Comparison of ENCODE assay signal across 13 cellular contexts in the genomic region with DNA sequence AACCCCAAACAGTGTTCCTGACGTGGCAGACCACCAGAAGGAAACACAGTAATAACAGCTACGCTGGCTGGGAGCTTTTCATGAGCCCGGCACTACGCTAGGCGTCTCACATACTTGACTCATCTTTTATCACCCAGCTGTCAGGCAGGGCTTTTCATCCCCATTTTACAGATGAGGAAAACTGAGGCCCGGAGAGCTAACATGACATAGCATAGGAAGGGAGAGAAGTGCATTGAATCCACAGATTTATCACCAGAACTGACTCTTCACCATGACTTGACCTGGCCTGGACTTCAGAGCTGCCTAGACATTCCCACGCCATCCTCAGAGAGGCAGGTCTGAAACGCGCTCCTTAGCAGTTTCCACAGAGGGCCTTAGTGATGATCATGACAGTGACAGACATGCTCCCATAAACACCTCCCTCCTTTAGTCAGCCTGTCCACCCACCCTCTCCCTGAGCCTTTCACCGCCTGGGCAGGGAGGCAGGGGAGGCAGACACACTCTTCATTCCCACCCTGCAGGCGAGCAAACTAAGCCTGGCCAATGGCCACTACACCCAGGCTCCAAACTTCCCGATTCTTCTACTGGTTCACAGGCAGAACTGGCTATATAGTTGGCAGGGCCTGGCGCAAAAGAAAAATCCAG. TPM values are rescaled to one million over a fixed set of nuclear protein-coding genes. Genes with fewer than 3 reads are reported as not detected.
DNase-seq lines count a peak whose midpoint lies in the region; ATAC-seq, FAIRE-seq and TF ChIP-seq lines count a peak whose summit lies in the region.
"Had no signal": no experiment of that assay in that cellular context is flagged by ENCODE, and none has a peak within 500 bp of the region (broad histone marks: within the 10 kb centered on the region; RNA-seq: fewer than 3 reads in every experiment).

No MANE protein-coding gene starts in this region.

- H3K36me3 ChIP-seq in HepG2 (replicated peaks in 1 of 2; ENCODE audit: control insufficient read depth in 1 of 2, insufficient read depth in 2 of 2, low read length in 2 of 2) (peaks cover 22 to 59% of the 10 kb centered on the region in 2 experiments; a peak in 4 of 5 replicates), right lobe of liver (no peaks in the 10 kb centered on the region), H1 (ENCODE audit: control insufficient read depth in 2 of 4, insufficient read depth in 4 of 4, low read length in 3 of 4) (peaks cover 4 to 15% (median 12%) of the 10 kb centered on the region in 4 experiments; a peak in 5 of 8 replicates), upper lobe of right lung (peaks cover 28% of the 10 kb centered on the region)

- FAIRE-seq in HepG2 (lab: Jason Lieb, UNC) (no peak), H1 (lab: Jason Lieb, UNC) (no peak)
- FAIRE-seq: A204.1, H54 had no signal

- H4K20me1 ChIP-seq in HepG2 (ENCODE audit: insufficient read depth, low read length) (no peaks in the 10 kb centered on the region), H1 (replicated peaks in 1 of 2; ENCODE audit: control insufficient read depth in 1 of 2, insufficient read depth in 2 of 2, low read length in 2 of 2) (peaks cover 0 to 2% of the 10 kb centered on the region in 2 experiments)

- no peak overlapping the region for H2BK15ac ChIP-seq in H1 (ENCODE audit: low read length)

- no peaks in the 10 kb centered on the region for H3K9me3 Mint-ChIP-seq in activated T-helper 17 cell treated with anti-CD3 and anti-CD28 coated beads, Interleukin-2, amount 50 U/mL, for 72 hours
- H3K9me3 Mint-ChIP-seq: CD4-positive, CD25-positive, alpha-beta regulatory T cell had no signal

- no peaks in the 10 kb centered on the region for H3K4me1 Mint-ChIP-seq in activated T-helper 17 cell treated with anti-CD3 and anti-CD28 coated beads, Interleukin-2, amount 50 U/mL, for 72 hours

- H3K9ac ChIP-seq in HepG2 (ENCODE audit: insufficient read depth, low read depth, low read length), result no peak overlapping the region
- H3K9ac ChIP-seq in H1 (replicated peaks in 1 of 4; ENCODE audit: extremely low read depth in 1 of 4, low read depth in 3 of 4, low read length in 3 of 4), result no peak overlapping the region

- ATAC-seq in HepG2 (no peak), right lobe of liver (no peak), upper lobe of right lung (no peak), HG03159 (IDR thresholded peaks at IDR 0.05; ENCODE audit: unreplicated experiment) (no peak)
- ATAC-seq in activated T-helper 17 cell treated with anti-CD3 and anti-CD28 coated beads, Interleukin-2, amount 50 U/mL, for 72 hours (replicated peaks), result no peak

- no peak overlapping the region for H3K4me3 Mint-ChIP-seq in activated T-helper 17 cell treated with anti-CD3 and anti-CD28 coated beads, Interleukin-2, amount 50 U/mL, for 72 hours
- H3K4me3 Mint-ChIP-seq: CD4-positive, CD25-positive, alpha-beta regulatory T cell had no signal

- H3K23ac ChIP-seq in H1 (ENCODE audit: insufficient read length), result no peak overlapping the region

- H4K5ac ChIP-seq in H1 (ENCODE audit: insufficient read length, low read depth, low read length), result no peak overlapping the region

- in situ Hi-C loops in HepG2 (cut with HindIII; ENCODE audit: extremely low pct_ligation_motif_present, low pct_unique_long_range_greater_than_20kb), result loop anchor here (5.0 to 10.0 kb wide), 2 partner anchors 448 to 475 kb away; no protein-coding TSS in a partner anchor

- H3K79me1 ChIP-seq in H1 (ENCODE audit: low read depth, low read length), result no peaks in the 10 kb centered on the region

- TF ChIP-seq RAD21 in HepG2 (CRISPR knock-in tag; IDR thresholded peaks at IDR 0.05) (no peak), H1 (IDR thresholded peaks at IDR 0.05 in 1 of 2, conservative IDR thresholded peaks at IDR 0.05 in 1 of 2; ENCODE audit: low read depth in 2 of 2, low read length in 2 of 2) (no peak)

- H3K27me3 Mint-ChIP-seq in activated T-helper 17 cell treated with anti-CD3 and anti-CD28 coated beads, Interleukin-2, amount 50 U/mL, for 72 hours, result no peaks in the 10 kb centered on the region
- H3K27me3 Mint-ChIP-seq: CD4-positive, CD25-positive, alpha-beta regulatory T cell had no signal

- intact Hi-C loops in HepG2 (cut with micrococcal nuclease; ENCODE audit: unreplicated experiment) (no loop called here), right lobe of liver (cut with DNase I) (loop anchor here (10.0 kb wide), 1 partner anchor 445 kb away; no protein-coding TSS in a partner anchor), upper lobe of right lung (cut with DNase I) (loop anchor here (10.0 kb wide), 1 partner anchor 445 kb away; no protein-coding TSS in a partner anchor)

- no peak overlapping the region for H3K14ac ChIP-seq in H1 (ENCODE audit: insufficient read length)

- no peak overlapping the region for H3K56ac ChIP-seq in H1 (replicated peaks; ENCODE audit: insufficient read length, low read depth, low read length)

- H3K4me2 ChIP-seq in HepG2 (ENCODE audit: low read depth, low read length) (no peak overlapping the region), H1 (ENCODE audit: insufficient read depth in 1 of 2, low read depth in 2 of 2, low read length in 2 of 2) (no peak overlapping the region)

- H3K27ac ChIP-seq in HepG2 (ENCODE audit: extremely low read length, insufficient read depth, low read length) (no peak overlapping the region), right lobe of liver (no peak overlapping the region), H1 (ENCODE audit: low read depth, low read length) (no peak overlapping the region), upper lobe of right lung (no peak overlapping the region)

- 95% methylated on average over 13 of the region's 13 CpGs for WGBS in HepG2 (ENCODE audit: low lambda C conversion rate)
- WGBS in right lobe of liver (ENCODE audit: insufficient coverage, low coverage, low lambda C conversion rate, missing lambda C conversion rate), result 98% methylated on average over 9 of the region's 13 CpGs
- 92% methylated on average over 13 of the region's 13 CpGs; no CpG with 5 or more reads in 1 of the 2 experiments for WGBS in H1 (ENCODE audit: extremely low coverage in 1 of 2, insufficient coverage in 1 of 2, insufficient read length in 1 of 2, insufficient replicate concordance in 2 of 2, low coverage in 1 of 2, low lambda C conversion rate in 2 of 2, missing lambda C conversion rate in 1 of 2), 2 experiments

- DNase-seq in HepG2 (ENCODE audit: low spot score), result no peak
- no peak for DNase-seq in right lobe of liver
- DNase-seq in H1 (ENCODE audit: low read depth in 1 of 2, low spot score in 2 of 2), result no peak
- DNase-seq in upper lobe of right lung, result peak; percentile 35
- DNase-seq in NCI-H345 treated with DMSO at 0.1 percent for 48 hours (lab: John Stamatoyannopoulos, UW; ENCODE audit: unreplicated experiment), result no peak
- no peak for DNase-seq in stimulated activated CD4-positive, alpha-beta T cell treated with anti-CD3 and anti-CD28 coated beads, Interleukin-15, amount 100 ng/mL, for 24 hours
- DNase-seq: CD4-positive, CD25-positive, alpha-beta regulatory T cell; DMS53; GF-D8 had no signal

- H2AFZ ChIP-seq in HepG2 (ENCODE audit: low read length) (no peak overlapping the region), H1 (ENCODE audit: low read length) (no peak overlapping the region)

- H3K18ac ChIP-seq in H1 (ENCODE audit: extremely low read depth, low read length), result no peak overlapping the region

- H3K4ac ChIP-seq in H1 (replicated peaks; ENCODE audit: insufficient read length, low read depth, low read length), result no peak overlapping the region

- no TSS peak for BruUV-seq in HepG2 (replicated peaks; lab: Mats Ljungman, UMichigan)

- H4K91ac ChIP-seq in H1 (replicated peaks; ENCODE audit: insufficient read length, low read length), result no peak overlapping the region

- H3K9me3 ChIP-seq in HepG2 (ENCODE audit: low read length) (no peaks in the 10 kb centered on the region), right lobe of liver (no peaks in the 10 kb centered on the region), H1 (ENCODE audit: insufficient read depth in 2 of 2, low read depth in 1 of 2, low read length in 1 of 2) (no peaks in the 10 kb centered on the region), upper lobe of right lung (no peaks in the 10 kb centered on the region)

- no peaks in the 10 kb centered on the region for H3K23me2 ChIP-seq in H1 (ENCODE audit: low read depth, low read length)

- H2AK5ac ChIP-seq in H1 (ENCODE audit: low read depth, low read length), result no peak overlapping the region

- H2BK12ac ChIP-seq in H1 (ENCODE audit: low read depth, low read length), result no peak overlapping the region

- H3K4me1 ChIP-seq in HepG2 (ENCODE audit: insufficient read depth, low read length) (no peaks in the 10 kb centered on the region), right lobe of liver (no peaks in the 10 kb centered on the region), H1 (replicated peaks in 1 of 4; ENCODE audit: control insufficient read depth in 3 of 4, insufficient read depth in 4 of 4, low read length in 3 of 4) (peaks cover 0 to 2% (median 0%) of the 10 kb centered on the region in 4 experiments; a peak in 1 of 7 replicates), upper lobe of right lung (no peaks in the 10 kb centered on the region)

- CTCF ChIA-PET in HepG2 (lab: Yijun Ruan, JAX; ENCODE audit: low intra/inter-chr PET ratio, low total read pairs), result no interaction called here
- CTCF ChIA-PET in H1 (lab: Charles Lee; ENCODE audit: partially characterized antibody), result interaction anchor here (0.5 to 2.8 kb wide), 18 partner anchors 10 to 465 kb away, joined by 3 to 21 read pairs (median 3); no protein-coding TSS in a partner anchor

- peak overlapping the region; percentile 24 for H3K27ac Mint-ChIP-seq in activated T-helper 17 cell treated with anti-CD3 and anti-CD28 coated beads, Interleukin-2, amount 50 U/mL, for 72 hours

- no peak for TF ChIP-seq POLR2A in HepG2 (IDR thresholded peaks at IDR 0.05; ENCODE audit: insufficient read depth in 1 of 2, low read depth in 2 of 2, low read length in 2 of 2)
- no peak for TF ChIP-seq POLR2A in right lobe of liver (IDR thresholded peaks at IDR 0.05)
- TF ChIP-seq POLR2A in H1 (IDR thresholded peaks at IDR 0.05; ENCODE audit: control extremely low read depth in 1 of 2, low read depth in 2 of 2, low read length in 2 of 2), result no peak

- no peak overlapping the region for H2BK5ac ChIP-seq in H1 (ENCODE audit: low read depth, low read length)

- POLR2A ChIA-PET in HepG2 (lab: Yijun Ruan, JAX) (no interaction called here), H1 (lab: Charles Lee; ENCODE audit: partially characterized antibody) (interaction anchor here (1.5 kb wide), 1 partner anchor 484 kb away, joined by 4 read pairs; no protein-coding TSS in a partner anchor)

- no peak for TF ChIP-seq CTCF in HepG2 (CRISPR knock-in tag; IDR thresholded peaks at IDR 0.05)
- no peak for TF ChIP-seq CTCF in right lobe of liver (IDR thresholded peaks at IDR 0.05)
- no peak for TF ChIP-seq CTCF in H1 (IDR thresholded peaks at IDR 0.05; ENCODE audit: control extremely low read depth in 1 of 3, insufficient read depth in 1 of 3, low read depth in 1 of 3, low read length in 3 of 3)
- no peak for TF ChIP-seq CTCF in upper lobe of right lung (IDR thresholded peaks at IDR 0.05)

- H3K4me3 ChIP-seq in HepG2 (replicated peaks in 1 of 3; ENCODE audit: insufficient read depth in 1 of 3, low read depth in 2 of 3, low read length in 3 of 3), result no peak overlapping the region
- no peak overlapping the region for H3K4me3 ChIP-seq in right lobe of liver
- H3K4me3 ChIP-seq in H1 (ENCODE audit: extremely low read depth in 1 of 4, insufficient read depth in 2 of 4, low read depth in 3 of 4, low read length in 4 of 4), result no peak overlapping the region
- H3K4me3 ChIP-seq in upper lobe of right lung, result no peak overlapping the region

- H4K8ac ChIP-seq in H1 (ENCODE audit: extremely low read depth, insufficient read depth, low read length), result peak overlapping the region; percentile 57; the same call in 1 of the 2 replicates

- H3K79me2 ChIP-seq in HepG2 (ENCODE audit: insufficient read depth, low read length), result no peaks in the 10 kb centered on the region
- no peaks in the 10 kb centered on the region for H3K79me2 ChIP-seq in H1 (ENCODE audit: control insufficient read depth in 1 of 2, insufficient read depth in 2 of 2, low read length in 2 of 2)

- peaks cover 91% of the 10 kb centered on the region for H3K36me3 Mint-ChIP-seq in activated T-helper 17 cell treated with anti-CD3 and anti-CD28 coated beads, Interleukin-2, amount 50 U/mL, for 72 hours (ENCODE audit: low read depth)

- no peaks in the 10 kb centered on the region for H3K27me3 ChIP-seq in HepG2 (ENCODE audit: control insufficient read depth in 1 of 2, insufficient read depth in 2 of 2, low read length in 2 of 2)
- no peaks in the 10 kb centered on the region for H3K27me3 ChIP-seq in right lobe of liver
- no peaks in the 10 kb centered on the region for H3K27me3 ChIP-seq in H1 (replicated peaks in 1 of 4; ENCODE audit: control insufficient read depth in 3 of 4, extremely low read depth in 1 of 4, insufficient read depth in 3 of 4, low read length in 3 of 4)
- no peaks in the 10 kb centered on the region for H3K27me3 ChIP-seq in upper lobe of right lung

- no peak overlapping the region for H2BK120ac ChIP-seq in H1 (replicated peaks; ENCODE audit: low read depth, low read length)

- TF ChIP-seq EP300 in HepG2 (IDR thresholded peaks at IDR 0.05; ENCODE audit: low read depth in 2 of 2, low read length in 2 of 2), result no peak
- TF ChIP-seq EP300 in HepG2 (CRISPR knock-in tag; IDR thresholded peaks at IDR 0.05; ENCODE audit: borderline replicate concordance), result no peak
- TF ChIP-seq EP300 in H1 (IDR thresholded peaks at IDR 0.05; ENCODE audit: borderline replicate concordance in 1 of 2, low read depth in 2 of 2, low read length in 2 of 2), result no peak

- H2BK20ac ChIP-seq in H1 (ENCODE audit: low read length), result no peak overlapping the region

RNA-seq across cellular contexts. Expression of a gene that starts 56.2 kb away (rescaled TPM):
- total RNA-seq in HepG2 (2016; rRNA removed; fragmentation: Illumina TruSeq; extraction: Trizol) (26.5 and 32.2 TPM in 2 replicates), right lobe of liver (10 to 100 TPM; 11.3 to 17.2 (median 14.2) TPM), upper lobe of right lung (36.4 TPM)
- total RNA-seq in HepG2 (2016; cell fraction: cytosol; rRNA removed; fragmentation: Illumina TruSeq; extraction: Trizol; ENCODE audit: low read depth), result 6.7 and 7.5 TPM in 2 replicates
- 24.9 and 31.0 TPM in 2 replicates for total RNA-seq in HepG2 (2016; cell fraction: insoluble cytoplasmic fraction; rRNA removed; fragmentation: Illumina TruSeq; extraction: Trizol)
- total RNA-seq in HepG2 (2016; cell fraction: membrane; rRNA removed; fragmentation: Illumina TruSeq; extraction: Trizol), result 8.3 and 8.9 TPM in 2 replicates
- total RNA-seq in HepG2 (2016; cell fraction: nucleus; rRNA removed; fragmentation: Illumina TruSeq; extraction: Trizol), result 34.8 and 41.6 TPM in 2 replicates
- polyA plus RNA-seq in HepG2 (2011; rRNA removed) (19.3 and 22.1 TPM in 2 replicates), H1 (2011; rRNA removed) (23.4 and 25.7 TPM in 2 replicates)
- polyA plus RNA-seq in HepG2 (2011; cell fraction: cytosol; rRNA removed), result 9.7 and 13.0 TPM in 2 replicates
- polyA plus RNA-seq in HepG2 (2011; cell fraction: nucleus; rRNA removed), result 84.7 and 92.9 TPM in 2 replicates
- 19.5 and 21.4 TPM in 2 replicates for polyA plus RNA-seq in HepG2 (2012)
- 2.5 and 2.9 TPM in 2 replicates for polyA plus RNA-seq in HepG2 (2016; cell fraction: cytosol; fragmentation: Illumina TruSeq; extraction: Trizol; ENCODE audit: low read depth)
- 23.1 and 25.3 TPM in 2 replicates for polyA plus RNA-seq in HepG2 (2016; cell fraction: insoluble cytoplasmic fraction; fragmentation: Illumina TruSeq; extraction: Trizol; ENCODE audit: low read depth)
- 4.5 and 5.7 TPM in 2 replicates for polyA plus RNA-seq in HepG2 (2016; cell fraction: membrane; fragmentation: Illumina TruSeq; extraction: Trizol; ENCODE audit: low read depth)
- polyA plus RNA-seq in HepG2 (2016; cell fraction: nucleus; fragmentation: Illumina TruSeq; extraction: Trizol; ENCODE audit: insufficient read depth, low read depth), result 64.2 and 66.3 TPM in 2 replicates
- polyA minus RNA-seq in HepG2 (2011; rRNA and poly(A)+ RNA removed; ENCODE audit: low replicate concordance), result 21.4 and 32.0 TPM in 2 replicates
- polyA minus RNA-seq in HepG2 (2011; cell fraction: cytosol; rRNA and poly(A)+ RNA removed), result 13.6 and 13.7 TPM in 2 replicates
- 58.7 and 59.3 TPM in 2 replicates for polyA minus RNA-seq in HepG2 (2011; cell fraction: nucleus; rRNA and poly(A)+ RNA removed)
- total RNA-seq in activated T-helper 17 cell treated with anti-CD3 and anti-CD28 coated beads, Interleukin-2, amount 50 U/mL, for 72 hours, result 10 to 100 TPM; 66.7 to 73.3 TPM
- total RNA-seq in H1 (2021; fragmentation: NEBNext Ultra II Directional; extraction: Animal tissue kit (Norgen Biotek cat#: 25700)), result 59.5 and 61.9 TPM in 2 replicates
- 30.9 TPM for polyA plus RNA-seq in H1 (2011; cell fraction: cytosol; rRNA removed)
- 74.0 TPM for polyA plus RNA-seq in H1 (2011; cell fraction: nucleus; rRNA removed)
- polyA plus RNA-seq in H1 (2012, experiment 1 of 2), result 41.2 to 54.3 TPM (median 48.0 TPM) in 4 replicates
- polyA plus RNA-seq in H1 (2012, experiment 2 of 2), result 16.7 TPM
- 39.2 TPM for polyA plus RNA-seq in H1 (2013, experiment 1 of 2)
- polyA plus RNA-seq in H1 (2013, experiment 2 of 2), result 36.1 TPM
- polyA minus RNA-seq in H1 (2011; rRNA and poly(A)+ RNA removed), result 29.4 and 30.0 TPM in 2 replicates
- 24.1 TPM for polyA minus RNA-seq in H1 (2011; cell fraction: cytosol; rRNA and poly(A)+ RNA removed)
- 28.3 TPM for polyA minus RNA-seq in H1 (2011; cell fraction: nucleus; rRNA and poly(A)+ RNA removed)
